In the genomic region with DNA sequence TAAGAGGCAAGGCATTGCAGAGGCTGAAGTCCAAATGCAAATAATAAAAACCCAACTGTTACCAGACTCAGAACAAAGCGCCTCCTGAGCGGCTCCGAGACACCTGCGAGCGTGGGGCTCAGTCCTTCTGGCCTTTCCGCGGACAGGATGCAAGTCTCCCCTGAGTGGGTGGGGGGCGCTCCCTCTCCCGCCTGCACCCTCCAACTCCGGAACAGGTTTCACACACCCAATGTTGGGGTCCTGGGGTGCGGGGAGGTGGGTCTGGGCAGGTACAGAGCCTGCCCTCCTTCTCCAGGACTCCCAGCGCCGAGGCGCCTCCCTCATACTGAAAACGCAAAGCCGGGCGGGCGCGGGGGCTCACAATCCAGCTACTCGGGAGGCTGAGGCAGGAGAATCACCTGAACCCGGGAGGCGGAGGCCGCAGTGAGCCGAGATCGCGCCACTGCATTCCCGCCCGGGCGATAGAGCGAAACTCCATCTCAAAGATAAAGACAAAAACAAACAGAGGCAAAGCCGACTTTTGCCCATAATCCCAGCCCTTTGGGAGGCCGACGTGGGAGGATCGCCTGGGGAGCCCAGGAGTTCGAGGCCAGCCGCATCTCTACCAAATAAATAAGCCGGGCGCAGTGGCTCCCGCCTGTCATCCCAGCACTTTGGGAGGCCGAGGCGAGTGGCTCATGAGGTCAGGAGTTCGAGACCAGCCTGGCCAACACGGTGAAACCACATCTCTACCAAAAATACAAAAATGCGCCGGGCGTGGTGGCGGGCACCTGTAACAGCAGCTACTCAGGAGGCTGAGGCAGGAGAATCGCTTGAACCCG, we compare ENCODE assay signal across 8 cellular contexts. TPM values are rescaled to one million over a fixed set of nuclear protein-coding genes. Genes with fewer than 3 reads are reported as not detected.
DNase-seq lines count a peak whose midpoint lies in the region; ATAC-seq and TF ChIP-seq lines count a peak whose summit lies in the region.

No MANE protein-coding gene starts in this region.

- ATAC-seq in lower lobe of right lung (no peak), upper lobe of left lung (ENCODE audit: low FRiP score in 2 of 2) (no peak), HG03139 (IDR thresholded peaks at IDR 0.05; ENCODE audit: unreplicated experiment) (no peak)

- H3K27me3 ChIP-seq in lower lobe of right lung (ENCODE audit: low read depth) (peaks cover 4% of the 10 kb centered on the region), upper lobe of left lung (no peaks in the 10 kb centered on the region)

- CTCF ChIA-PET in activated naive CD4-positive, alpha-beta T cell treated with anti-CD3 and anti-CD28 coated beads, Interleukin-2, amount 10 ng/mL, durations not matched to agents 7 days and 5 days (lab: Charles Lee) = interaction anchor here (1.2 kb wide), 1 partner anchor 272 kb away, joined by 3 read pairs; no protein-coding TSS in a partner anchor

- peaks cover 15% of the 10 kb centered on the region for H3K36me3 Mint-ChIP-seq in activated naive CD4-positive, alpha-beta T cell treated with anti-CD3 and anti-CD28 coated beads, Interleukin-2, amount 10 ng/mL, durations not matched to agents 7 days and 5 days
- peaks cover 23% of the 10 kb centered on the region for H3K36me3 Mint-ChIP-seq in activated naive CD8-positive, alpha-beta T cell treated with anti-CD3 and anti-CD28 coated beads for 36 hours

- no peak for TF ChIP-seq EP300 in upper lobe of left lung (IDR thresholded peaks at IDR 0.05)

- peak overlapping the region; percentile 81 for H3K4me3 Mint-ChIP-seq in activated naive CD4-positive, alpha-beta T cell treated with anti-CD3 and anti-CD28 coated beads, Interleukin-2, amount 10 ng/mL, durations not matched to agents 7 days and 5 days
- H3K4me3 Mint-ChIP-seq in activated naive CD8-positive, alpha-beta T cell treated with anti-CD3 and anti-CD28 coated beads for 36 hours = peak overlapping the region; percentile 89

- TF ChIP-seq CTCF in lower lobe of right lung (IDR thresholded peaks at IDR 0.05) (no peak), upper lobe of left lung (IDR thresholded peaks at IDR 0.05) (no peak)

- H3K4me1 ChIP-seq in lower lobe of right lung = peaks cover 9% of the 10 kb centered on the region
- H3K4me1 ChIP-seq in upper lobe of left lung = peaks cover 11 to 21% (median 17%) of the 10 kb centered on the region in 4 donors

- no peak overlapping the region for H3K27ac ChIP-seq in lower lobe of right lung
- H3K27ac ChIP-seq in upper lobe of left lung = no peak overlapping the region

- 80 to 82% methylated on average over 41 to 48 of the region's 49 CpGs for WGBS in upper lobe of left lung, 2 donors

- intact Hi-C loops in lower lobe of right lung (cut with DNase I) = no loop called here

- no peaks in the 10 kb centered on the region for H3K36me3 ChIP-seq in lower lobe of right lung
- no peaks in the 10 kb centered on the region for H3K36me3 ChIP-seq in upper lobe of left lung

- peak; percentile 33 for DNase-seq in activated naive CD4-positive, alpha-beta T cell treated with anti-CD3 and anti-CD28 coated beads, Interleukin-2, amount 10 ng/mL, durations not matched to agents 7 days and 5 days
- no peak for DNase-seq in activated naive CD4-positive, alpha-beta T cell treated with Interleukin-2 at 50 U/mL for 16 hours
- no peak for DNase-seq in activated naive CD8-positive, alpha-beta T cell treated with anti-CD3 and anti-CD28 coated beads for 36 hours
- DNase-seq in lower lobe of right lung = peak; percentile 34
- DNase-seq in upper lobe of left lung = peak in 1 of 2 donors; percentile 82
- DNase-seq in SK-N-DZ (ENCODE audit: low spot score) = no peak
- DNase-seq in anterior cingulate cortex (lab: John Stamatoyannopoulos, UW) = no peak

- peaks cover 31% of the 10 kb centered on the region for H3K27me3 Mint-ChIP-seq in activated naive CD4-positive, alpha-beta T cell treated with anti-CD3 and anti-CD28 coated beads, Interleukin-2, amount 10 ng/mL, durations not matched to agents 7 days and 5 days
- H3K27me3 Mint-ChIP-seq in activated naive CD8-positive, alpha-beta T cell treated with anti-CD3 and anti-CD28 coated beads for 36 hours = peaks cover 17% of the 10 kb centered on the region

- H3K4me3 ChIP-seq in lower lobe of right lung (peak overlapping the region; percentile 77), upper lobe of left lung (peak overlapping the region; percentile 59 to 92 (median 66))

- H3K9me3 ChIP-seq in lower lobe of right lung (no peaks in the 10 kb centered on the region), upper lobe of left lung (no peaks in the 10 kb centered on the region)

- no peaks in the 10 kb centered on the region for H3K9me3 Mint-ChIP-seq in activated naive CD4-positive, alpha-beta T cell treated with anti-CD3 and anti-CD28 coated beads, Interleukin-2, amount 10 ng/mL, durations not matched to agents 7 days and 5 days
- no peaks in the 10 kb centered on the region for H3K9me3 Mint-ChIP-seq in activated naive CD8-positive, alpha-beta T cell treated with anti-CD3 and anti-CD28 coated beads for 36 hours

- H3K27ac Mint-ChIP-seq in activated naive CD4-positive, alpha-beta T cell treated with anti-CD3 and anti-CD28 coated beads, Interleukin-2, amount 10 ng/mL, durations not matched to agents 7 days and 5 days = peak overlapping the region; percentile 80
- H3K27ac Mint-ChIP-seq in activated naive CD8-positive, alpha-beta T cell treated with anti-CD3 and anti-CD28 coated beads for 36 hours = peak overlapping the region; percentile 84

- H3K4me1 Mint-ChIP-seq in activated naive CD4-positive, alpha-beta T cell treated with anti-CD3 and anti-CD28 coated beads, Interleukin-2, amount 10 ng/mL, durations not matched to agents 7 days and 5 days = peaks cover 28% of the 10 kb centered on the region
- H3K4me1 Mint-ChIP-seq in activated naive CD8-positive, alpha-beta T cell treated with anti-CD3 and anti-CD28 coated beads for 36 hours = peaks cover 12% of the 10 kb centered on the region

- TF ChIP-seq POLR2A in upper lobe of left lung (IDR thresholded peaks at IDR 0.05) = no peak

RNA-seq across cellular contexts. Expression of a gene that starts 0.9 kb away (rescaled TPM):
- total RNA-seq in activated naive CD8-positive, alpha-beta T cell treated with anti-CD3 and anti-CD28 coated beads for 36 hours = 10 to 100 TPM; 71.5 to 74.1 TPM
- 1.1 TPM for total RNA-seq in lower lobe of right lung
- total RNA-seq in upper lobe of left lung = under 1 TPM in 4 of 6 donors, not detected in 2; 0.39 to 0.91 (median 0.75) TPM
- 102 and 106 TPM in 2 replicates for polyA plus RNA-seq in SK-N-DZ (2014; cell fraction: cytosol; rRNA removed)
- 64.7 and 66.3 TPM in 2 replicates for polyA plus RNA-seq in SK-N-DZ (2014; cell fraction: nucleus; rRNA removed)

Comparison
In these comparisons a context has a peak if more than half of its experiments do, and no peak if none do; other contexts are left out.
1. DNase-seq: peak in activated naive CD4-positive, alpha-beta T cell treated with anti-CD3 and anti-CD28 coated beads, Interleukin-2, amount 10 ng/mL, durations not matched to agents 7 days and 5 days (single experiment) and lower lobe of right lung (single experiment); none in activated naive CD4-positive, alpha-beta T cell treated with Interleukin-2 at 50 U/mL for 16 hours (single experiment), activated naive CD8-positive, alpha-beta T cell treated with anti-CD3 and anti-CD28 coated beads for 36 hours (single experiment), SK-N-DZ (single experiment) and anterior cingulate cortex (0 of 58).
2. RNA of a gene that starts 0.9 kb away (total RNA-seq): 71.5 to 74.1 TPM in activated naive CD8-positive, alpha-beta T cell treated with anti-CD3 and anti-CD28 coated beads for 36 hours; 1.1 TPM in lower lobe of right lung (single experiment) and 0.39 to 0.91 TPM in upper lobe of left lung; every median in the first group is over 10 times any median in the second.